8 cellular contexts compared by ENCODE assay signal in genomic region chr17:67469208-67469980, GRCh38.
DNase-seq lines count a peak whose midpoint lies in the region; ATAC-seq, FAIRE-seq and TF ChIP-seq lines count a peak whose summit lies in the region.

No MANE protein-coding gene starts in this region.

- TF ChIP-seq CTCF in GM23338 (conservative IDR thresholded peaks at IDR 0.05; ENCODE audit: low read depth in 2 of 2) (no peak), esophagus muscularis mucosa (IDR thresholded peaks at IDR 0.05) (no peak), omental fat pad (IDR thresholded peaks at IDR 0.05) (no peak), Caco-2 (IDR thresholded peaks at IDR 0.05; ENCODE audit: insufficient read depth in 1 of 2, low read depth in 1 of 2, low read length in 1 of 2, severe bottlenecking in 1 of 2, unreplicated experiment in 1 of 2) (no peak)

- H3K27ac Mint-ChIP-seq in GM23338: no peak overlapping the region
- peak overlapping the region; percentile 94 for H3K27ac Mint-ChIP-seq in T-cell
- H3K27ac Mint-ChIP-seq in Caco-2 (ENCODE audit: unreplicated experiment): no peak overlapping the region

- peak overlapping the region; percentile 72; the same call in 1 of the 2 replicates for H3K27ac ChIP-seq in GM23338 (ENCODE audit: low read depth)
- H3K27ac ChIP-seq in esophagus muscularis mucosa (replicated peaks in 1 of 4): peak overlapping the region; percentile 3 to 63 (median 50)

- H3K36me3 Mint-ChIP-seq in GM23338 (ENCODE audit: low read depth) (peaks cover 15% of the 10 kb centered on the region), T-cell (peaks cover 9% of the 10 kb centered on the region), Caco-2 (ENCODE audit: insufficient read depth, unreplicated experiment) (no peaks in the 10 kb centered on the region)

- peaks cover 5% of the 10 kb centered on the region for H3F3A ChIP-seq in GM23338 (replicated peaks; ENCODE audit: low read depth)

- H2AFZ ChIP-seq in GM23338: no peak overlapping the region

- DNase-seq in GM23338 (ENCODE audit: low spot score): peak; percentile 37
- DNase-seq in T-cell: peak in 20 of 34 experiments; percentile 17 to 71 (median 35)
- DNase-seq in esophagus muscularis mucosa (ENCODE audit: extremely low spot score): no peak
- no peak for DNase-seq in omental fat pad (ENCODE audit: low spot score)
- DNase-seq in GM19239 (ENCODE audit: insufficient read length, low spot score): no peak
- no peak for DNase-seq in Caco-2

- H3K36me3 ChIP-seq in GM23338 (ENCODE audit: insufficient read depth) (no peaks in the 10 kb centered on the region), esophagus muscularis mucosa (no peaks in the 10 kb centered on the region), Caco-2 (ENCODE audit: control insufficient read depth, insufficient read depth, low read length) (no peaks in the 10 kb centered on the region)

- no peak overlapping the region for H3K4me2 ChIP-seq in GM23338

- TF ChIP-seq EP300 in esophagus muscularis mucosa (IDR thresholded peaks at IDR 0.05): no peak

- peaks cover 88% of the 10 kb centered on the region for H3K79me2 ChIP-seq in GM23338 (replicated peaks; ENCODE audit: insufficient read depth)

- H3K4me1 Mint-ChIP-seq in GM23338 (peaks cover 42% of the 10 kb centered on the region), T-cell (peaks cover 71 to 74% (median 73%) of the 10 kb centered on the region in 3 donors), Caco-2 (ENCODE audit: low read depth, unreplicated experiment) (no peaks in the 10 kb centered on the region)

- H3K9me3 ChIP-seq in esophagus muscularis mucosa (no peaks in the 10 kb centered on the region), Caco-2 (peaks cover 7% of the 10 kb centered on the region; the same call in 1 of the 2 replicates)

- no peak for TF ChIP-seq POLR2A in esophagus muscularis mucosa (IDR thresholded peaks at IDR 0.05; ENCODE audit: low read depth)

- no peak overlapping the region for H3K4me3 Mint-ChIP-seq in GM23338
- peak overlapping the region; percentile 58 to 73 (median 62) for H3K4me3 Mint-ChIP-seq in T-cell
- H3K4me3 Mint-ChIP-seq in Caco-2 (ENCODE audit: unreplicated experiment): no peak overlapping the region

- intact Hi-C loops in esophagus muscularis mucosa (cut with DNase I): no loop called here
- intact Hi-C loops in Caco-2 (cut with micrococcal nuclease; ENCODE audit: unreplicated experiment): no loop called here

- peaks cover 13% of the 10 kb centered on the region for H3K9me3 Mint-ChIP-seq in GM23338
- peaks cover 0 to 5% (median 0%) of the 10 kb centered on the region in 3 donors for H3K9me3 Mint-ChIP-seq in T-cell
- peaks cover 11% of the 10 kb centered on the region for H3K9me3 Mint-ChIP-seq in Caco-2 (ENCODE audit: unreplicated experiment)

- no peaks in the 10 kb centered on the region for H3K9me2 ChIP-seq in GM23338 (ENCODE audit: insufficient read depth)

- CTCF ChIA-PET in T-cell (lab: Charles Lee) (interaction anchor here (0.5 to 1.4 kb wide), 6 partner anchors 47 to 140 kb away, joined by 3 to 8 read pairs (median 5); no protein-coding TSS in a partner anchor), Caco-2 (lab: Charles Lee) (no interaction called here)

- WGBS in esophagus muscularis mucosa: 37% methylated on average over 9 of the region's 13 CpGs

- peaks cover 6% of the 10 kb centered on the region for H3K27me3 Mint-ChIP-seq in GM23338 (ENCODE audit: insufficient read depth, low read depth, poor library complexity)
- H3K27me3 Mint-ChIP-seq in T-cell: no peaks in the 10 kb centered on the region
- no peaks in the 10 kb centered on the region for H3K27me3 Mint-ChIP-seq in Caco-2 (ENCODE audit: insufficient read depth, unreplicated experiment)

- H3K4me3 ChIP-seq in GM23338 (no peak overlapping the region), esophagus muscularis mucosa (no peak overlapping the region), Caco-2 (ENCODE audit: low read depth, low read length) (no peak overlapping the region)

- BruUV-seq in Caco-2 (replicated peaks; lab: Mats Ljungman, UMichigan): no TSS peak

- POLR2A ChIA-PET in T-cell (lab: Charles Lee): interaction anchor here in 1 of 2 donors (0.5 to 1.3 kb wide), 4 partner anchors 10 to 71 kb away, joined by 3 to 7 read pairs (median 3); no protein-coding TSS in a partner anchor
- POLR2A ChIA-PET in Caco-2 (lab: Charles Lee): no interaction called here

- peaks cover under 1% of the 10 kb centered on the region; the same call in 1 of the 2 replicates for H4K20me1 ChIP-seq in GM23338 (replicated peaks; ENCODE audit: insufficient read depth)

- H3K27me3 ChIP-seq in GM23338 (ENCODE audit: insufficient read depth) (no peaks in the 10 kb centered on the region), esophagus muscularis mucosa (no peaks in the 10 kb centered on the region), Caco-2 (replicated peaks; ENCODE audit: control insufficient read depth, insufficient read depth, low read length) (no peaks in the 10 kb centered on the region)

- H3K4me1 ChIP-seq in GM23338 (ENCODE audit: insufficient read depth): peaks cover 37% of the 10 kb centered on the region
- H3K4me1 ChIP-seq in esophagus muscularis mucosa: peaks cover 20 to 22% (median 21%) of the 10 kb centered on the region in 4 donors
- no peaks in the 10 kb centered on the region for H3K4me1 ChIP-seq in Caco-2

- ATAC-seq in GM23338: peak; percentile 38
- peak; percentile 61 to 86 (median 67) for ATAC-seq in T-cell (replicated peaks in 1 of 4)
- ATAC-seq in omental fat pad (ENCODE audit: low FRiP score): peak; percentile 64
- no peak for ATAC-seq in GM18511 (IDR thresholded peaks at IDR 0.05; ENCODE audit: unreplicated experiment)
- ATAC-seq in GM19452 (IDR thresholded peaks at IDR 0.05; ENCODE audit: unreplicated experiment): no peak

- no peak for FAIRE-seq in GM19239 (lab: Jason Lieb, UNC)

TF ChIP-seq in GM23338, 12 proteins besides CTCF, POLR2A, EP300 and RAD21:
- TF ChIP-seq NANOG (IDR thresholded peaks at IDR 0.05; ENCODE audit: borderline replicate concordance) (no peak), EZH2 (IDR thresholded peaks at IDR 0.05; ENCODE audit: low read depth, unreplicated experiment) (no peak), EZH2phosphoT487 (IDR thresholded peaks at IDR 0.05; ENCODE audit: unreplicated experiment) (no peak), STAT1 (IDR thresholded peaks at IDR 0.05; ENCODE audit: unreplicated experiment) (no peak), REST (IDR thresholded peaks at IDR 0.05; ENCODE audit: unreplicated experiment) (no peak), CREB1 (CRISPR knock-in tag; IDR thresholded peaks at IDR 0.05; ENCODE audit: low read depth) (no peak), POLR2AphosphoS5 (IDR thresholded peaks at IDR 0.05; ENCODE audit: low read depth) (no peak), ETS1 (IDR thresholded peaks at IDR 0.05) (no peak)

Comparison
In these comparisons a context has a peak if more than half of its experiments do, and no peak if none do; other contexts are left out.
1. ATAC-seq: peak in GM23338 (single experiment), T-cell (4 of 4) and omental fat pad (single experiment); none in GM18511 (single experiment) and GM19452 (single experiment).
2. DNase-seq: peak in GM23338 (single experiment) and T-cell (20 of 34); none in esophagus muscularis mucosa (single experiment), omental fat pad (single experiment), GM19239 (single experiment) and Caco-2 (0 of 2).
3. H3K27ac Mint-ChIP-seq: peak in T-cell (2 of 2); none in GM23338 (single experiment) and Caco-2 (single experiment).
4. H3K4me3 Mint-ChIP-seq: peak in T-cell (3 of 3); none in GM23338 (single experiment) and Caco-2 (single experiment).